ENCODE assay signal across 27 cellular contexts in the genomic region with DNA sequence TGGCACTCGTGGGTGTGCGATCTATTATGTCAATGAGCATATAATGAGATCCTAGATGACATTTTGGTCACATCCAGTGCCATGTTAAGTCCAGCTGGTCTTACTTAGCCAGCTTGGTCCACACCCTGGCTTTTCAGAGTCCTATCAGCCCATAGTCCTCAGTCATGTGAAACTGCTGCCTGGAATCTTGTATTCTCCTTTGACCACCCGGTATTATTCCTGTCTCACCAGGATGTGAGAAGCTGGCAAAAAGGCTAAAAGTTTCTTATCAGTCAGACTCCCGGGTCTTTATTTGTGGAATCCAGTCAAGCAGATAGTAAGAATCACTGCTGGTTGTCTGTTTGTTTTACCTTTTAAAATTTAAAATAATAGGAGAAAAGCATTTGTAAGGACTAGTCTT.
"Had no signal": no experiment of that assay in that cellular context is flagged by ENCODE, and none has a peak within 500 bp of the region (broad histone marks: within the 10 kb centered on the region; RNA-seq: fewer than 3 reads in every experiment).

No MANE protein-coding gene starts in this region.

- H3K4me3 ChIP-seq: heart right ventricle, hepatocyte, left lung, lower lobe of right lung, mucosa of descending colon, ovary, prostate gland, skin epidermis, spleen, stomach, testis, thyroid gland, transverse colon, upper lobe of right lung had no signal

- DNase-seq: heart right ventricle; kidney glomerular epithelial cell; left colon; left lung; lower lobe of right lung; mammary epithelial cell; midbrain; mucosa of descending colon; naive thymus-derived CD4-positive, alpha-beta T cell; ovary; retina; right cardiac atrium; spleen; stimulated activated CD4-positive, alpha-beta T cell treated with anti-CD3 and anti-CD28 coated beads, Interleukin-1b, Interleukin-23, amount 100 ng/mL, for 48 hours; stimulated activated CD4-positive, alpha-beta T cell treated with anti-CD3 and anti-CD28 coated beads, Interleukin-2, amount 100 ng/mL, for 48 hours; stimulated activated naive B cell treated with anti-CD40 and anti-IgM and Interleukin-4, amounts not matched to agents 10 μg/mL and 1 μg/mL and 100 μg/mL, for 72 hours; stimulated activated naive CD8-positive, alpha-beta T cell treated with anti-CD3 and anti-CD28 coated beads, Interleukin-15, Interleukin-2, amounts not matched to agents 100 U/mL and 50 U/mL, for 24 hours; stomach; testis; thyroid gland; transverse colon; upper lobe of right lung had no signal

- H3K36me3 ChIP-seq: heart right ventricle, left lung, lower lobe of right lung, ovary, prostate gland, spleen, stomach, thyroid gland, transverse colon, upper lobe of right lung had no signal

- ATAC-seq: heart right ventricle; left colon; left lung; lower lobe of right lung; mucosa of descending colon; naive thymus-derived CD4-positive, alpha-beta T cell; natural killer cell treated with Interleukin-12 subunit alpha and Interleukin-12 subunit beta and Interleukin-15 and Interleukin-18, amount 100 ng/mL, for 72 hours; right cardiac atrium; sciatic nerve; stimulated activated naive B cell treated with anti-CD40 and anti-IgM and Interleukin-4, amounts not matched to agents 10 μg/mL and 1 μg/mL and 100 μg/mL, for 72 hours; stimulated activated naive CD8-positive, alpha-beta T cell treated with anti-CD3 and anti-CD28 coated beads, Interleukin-15, Interleukin-2, amounts not matched to agents 100 U/mL and 50 U/mL, for 24 hours; upper lobe of right lung had no signal

- H3K79me2 ChIP-seq: hepatocyte had no signal

- H3K27ac ChIP-seq: heart right ventricle, left lung, lower lobe of right lung, ovary, prostate gland, skin epidermis, spleen, stomach, testis, thyroid gland, transverse colon, upper lobe of right lung had no signal

- H3K4me1 ChIP-seq: left lung, lower lobe of right lung, prostate gland, spleen, stomach, testis, thyroid gland, transverse colon, upper lobe of right lung had no signal

- H2AFZ ChIP-seq: hepatocyte had no signal

- H3K9me3 ChIP-seq: lower lobe of right lung, ovary, prostate gland, testis, thyroid gland, transverse colon, upper lobe of right lung had no signal

- H3K27me3 ChIP-seq: heart right ventricle, hepatocyte, left lung, ovary, spleen, testis, thyroid gland, transverse colon, upper lobe of right lung had no signal
